21 cellular contexts compared by ENCODE assay signal in genomic region chr2:166572958-166573357, GRCh38.
"Had no signal": no experiment of that assay in that cellular context is flagged by ENCODE, and none has a peak within 500 bp of the region (broad histone marks: within the 10 kb centered on the region; RNA-seq: fewer than 3 reads in every experiment).

No MANE protein-coding gene starts in this region.

- H3K27me3 Mint-ChIP-seq: activated CD8-positive, alpha-beta T cell treated with anti-CD3 and anti-CD28 coated beads for 36 hours; naive thymus-derived CD8-positive, alpha-beta T cell had no signal

- H3K4me1 ChIP-seq: adrenal gland, colonic mucosa, psoas muscle, stomach, testis, upper lobe of right lung had no signal

- H3K27ac ChIP-seq: adrenal gland, cardiac muscle cell, colonic mucosa, psoas muscle, sigmoid colon, stomach, testis, upper lobe of right lung, WERI-Rb-1 had no signal

- H3K9me3 Mint-ChIP-seq: activated CD8-positive, alpha-beta T cell treated with anti-CD3 and anti-CD28 coated beads for 36 hours; activated T-cell treated with anti-CD3 and anti-CD28 coated beads, Interleukin-2, amount 50 U/mL, for 4 hours; naive thymus-derived CD8-positive, alpha-beta T cell; T-helper 1 cell treated with Interleukin-12 subunit alpha and Interleukin-12 subunit beta and Interleukin-4 antibody, amounts not matched to agents 30 μg/mL and 1 μg/mL, for 36 hours had no signal

- H3K36me3 Mint-ChIP-seq: naive thymus-derived CD8-positive, alpha-beta T cell had no signal

- DNase-seq: activated CD4-positive, alpha-beta T cell treated with anti-CD3 and anti-CD28 coated beads for 48 hours; activated CD8-positive, alpha-beta T cell treated with anti-CD3 and anti-CD28 coated beads for 36 hours; activated effector memory CD4-positive, alpha-beta T cell treated with Interleukin-2 at 50 U/mL for 16 hours; activated naive CD4-positive, alpha-beta T cell treated with anti-CD3 and anti-CD28 coated beads, Interleukin-2, amount 50 U/mL, for 16 hours; activated T-cell treated with anti-CD3 and anti-CD28 coated beads, Interleukin-2, amount 50 U/mL, for 4 hours; adrenal gland; colonic mucosa; effector CD4-positive, alpha-beta T cell; naive thymus-derived CD8-positive, alpha-beta T cell; occipital lobe; psoas muscle; sigmoid colon; stimulated activated CD4-positive, alpha-beta T cell treated with anti-CD3 and anti-CD28 coated beads, Interleukin-12 subunit alpha, Interleukin-12 subunit beta, amount 100 ng/mL, for 4 hours; stimulated activated CD4-positive, alpha-beta T cell treated with anti-CD3 and anti-CD28 coated beads, Interleukin-2, amount 100 ng/mL, for 24 hours; stomach; testis; upper lobe of right lung had no signal

- H3K4me3 ChIP-seq: adrenal gland, cardiac muscle cell, colonic mucosa, psoas muscle, sigmoid colon, stomach, testis, upper lobe of right lung had no signal

- H3K9me3 ChIP-seq: adrenal gland, colonic mucosa, psoas muscle, sigmoid colon, stomach, testis, upper lobe of right lung had no signal

- ATAC-seq: activated CD8-positive, alpha-beta T cell treated with anti-CD3 and anti-CD28 coated beads for 36 hours; activated T-cell treated with anti-CD3 and anti-CD28 coated beads, Interleukin-2, amount 50 U/mL, for 4 hours; left lobe of liver; naive thymus-derived CD8-positive, alpha-beta T cell; psoas muscle; upper lobe of right lung had no signal

- H3K27ac Mint-ChIP-seq: activated CD8-positive, alpha-beta T cell treated with anti-CD3 and anti-CD28 coated beads for 36 hours; naive thymus-derived CD8-positive, alpha-beta T cell; T-helper 1 cell treated with Interleukin-12 subunit alpha and Interleukin-12 subunit beta and Interleukin-4 antibody, amounts not matched to agents 30 μg/mL and 1 μg/mL, for 36 hours had no signal

- H3K4me1 Mint-ChIP-seq: naive thymus-derived CD8-positive, alpha-beta T cell had no signal

- H3K4me3 Mint-ChIP-seq: activated CD8-positive, alpha-beta T cell treated with anti-CD3 and anti-CD28 coated beads for 36 hours; activated T-cell treated with anti-CD3 and anti-CD28 coated beads, Interleukin-2, amount 50 U/mL, for 4 hours; naive thymus-derived CD8-positive, alpha-beta T cell; T-helper 1 cell treated with Interleukin-12 subunit alpha and Interleukin-12 subunit beta and Interleukin-4 antibody, amounts not matched to agents 30 μg/mL and 1 μg/mL, for 36 hours had no signal

- H3K36me3 ChIP-seq: adrenal gland, cardiac muscle cell, colonic mucosa, sigmoid colon, stomach, upper lobe of right lung, WERI-Rb-1 had no signal

- H3K27me3 ChIP-seq: adrenal gland, cardiac muscle cell, colonic mucosa, sigmoid colon, stomach, testis, upper lobe of right lung had no signal
